Comparison of ENCODE assay signal across 11 cellular contexts in the genomic region with DNA sequence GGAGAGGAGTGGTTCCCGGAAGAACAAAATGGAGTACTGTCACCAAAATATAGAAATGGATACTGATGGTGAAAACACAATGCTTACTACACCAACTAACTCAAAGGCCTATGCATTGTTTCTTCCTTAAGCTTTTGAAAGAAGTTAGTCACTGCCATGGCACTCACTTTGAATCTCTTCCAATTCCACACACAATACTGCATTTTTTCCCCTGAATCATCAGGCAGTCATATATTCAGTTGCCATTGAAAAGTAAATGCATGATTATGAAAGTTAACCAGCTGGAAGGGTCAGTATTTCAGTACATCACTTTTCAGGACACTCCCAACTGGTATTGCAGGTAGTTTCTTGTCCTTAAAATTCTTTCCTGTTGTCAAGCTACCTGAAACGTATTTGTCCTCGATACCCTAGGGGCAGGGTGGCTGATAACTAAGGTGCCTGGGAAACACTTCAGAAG. TPM values are rescaled to one million over a fixed set of nuclear protein-coding genes. Genes with fewer than 3 reads are reported as not detected.
DNase-seq lines count a peak whose midpoint lies in the region; ATAC-seq and TF ChIP-seq lines count a peak whose summit lies in the region.
"Had no signal": no experiment of that assay in that cellular context is flagged by ENCODE, and none has a peak within 500 bp of the region (broad histone marks: within the 10 kb centered on the region; RNA-seq: fewer than 3 reads in every experiment).

No MANE protein-coding gene starts in this region.

- H3K27me3 Mint-ChIP-seq in H9 (ENCODE audit: low read depth) = no peaks in the 10 kb centered on the region

- H3K14ac ChIP-seq in H9 (ENCODE audit: insufficient read depth, low read length) = no peak overlapping the region

- no peaks in the 10 kb centered on the region for H3K79me2 ChIP-seq in H9 (ENCODE audit: insufficient read depth, low read length)

- no peak overlapping the region for H2AK5ac ChIP-seq in H9 (ENCODE audit: insufficient read length, low read length)

- H2AFZ ChIP-seq in H9 (ENCODE audit: low read length) = no peak overlapping the region

- H3K4ac ChIP-seq in H9 (ENCODE audit: low read depth, low read length) = no peak overlapping the region

- no peaks in the 10 kb centered on the region for H3K23me2 ChIP-seq in H9 (ENCODE audit: insufficient read length, low read depth, low read length, poor library complexity, severe bottlenecking)

- no peak overlapping the region for H3K56ac ChIP-seq in H9 (ENCODE audit: insufficient read length, low read depth, low read length)

- no peak overlapping the region for H2BK12ac ChIP-seq in H9 (ENCODE audit: insufficient read length, low read depth, low read length)

- H4K8ac ChIP-seq in H9 (replicated peaks; ENCODE audit: insufficient read length, low read depth, low read length) = no peak overlapping the region

- no peaks in the 10 kb centered on the region for H3K27me3 ChIP-seq in breast epithelium
- no peaks in the 10 kb centered on the region for H3K27me3 ChIP-seq in layer of hippocampus (ENCODE audit: control insufficient read depth, insufficient read depth, low read length)
- no peaks in the 10 kb centered on the region for H3K27me3 ChIP-seq in thyroid gland
- H3K27me3 ChIP-seq in H9 (ENCODE audit: insufficient read depth, low read length) = no peaks in the 10 kb centered on the region

- H3K18ac ChIP-seq in H9 (ENCODE audit: insufficient read length, low read depth, low read length) = no peak overlapping the region

- no peak overlapping the region for H3K4me3 ChIP-seq in breast epithelium
- H3K4me3 ChIP-seq in thyroid gland (replicated peaks in 1 of 3) = no peak overlapping the region
- H3K4me3 ChIP-seq: SK-N-MC had no signal

- intact Hi-C loops in breast epithelium (cut with DNase I; ENCODE audit: low total_unique reads) (no loop called here), thyroid gland (cut with DNase I) (no loop called here)

- H3K36me3 ChIP-seq in breast epithelium (no peaks in the 10 kb centered on the region), thyroid gland (no peaks in the 10 kb centered on the region)

- peak; percentile 90 for DNase-seq in HS-27A (ENCODE audit: low read depth)
- DNase-seq in breast epithelium (ENCODE audit: low spot score in 2 of 2) = peak in 1 of 2 donors; percentile 29
- DNase-seq in thyroid gland = no peak
- no peak for DNase-seq in GM20000 (ENCODE audit: low spot score)
- no peak for DNase-seq in H9
- no peak for DNase-seq in NCI-H446 (lab: John Stamatoyannopoulos, UW)
- DNase-seq: H7, MM.1S had no signal

- no peak for ATAC-seq in HG02852 (IDR thresholded peaks at IDR 0.05; ENCODE audit: unreplicated experiment)

- H3T11ph ChIP-seq in H9 (ENCODE audit: low read length) = no peak overlapping the region

- H3K36me3 Mint-ChIP-seq in H9 (ENCODE audit: insufficient read depth in 1 of 3, low read depth in 3 of 3) = no peaks in the 10 kb centered on the region

- WGBS in thyroid gland, 2 donors = 69 to 80% methylated on average over 3 of the region's 3 CpGs
- no CpG with 5 or more reads among the region's 3 CpGs for WGBS in H9 (ENCODE audit: extremely low coverage, insufficient read length, low lambda C conversion rate)

- TF ChIP-seq CTCF in breast epithelium (IDR thresholded peaks at IDR 0.05) (no peak), thyroid gland (IDR thresholded peaks at IDR 0.05) (no peak), GM20000 (IDR thresholded peaks at IDR 0.05; ENCODE audit: extremely low read depth, missing control alignments) (no peak), H9 (conservative IDR thresholded peaks at IDR 0.05) (no peak)

- H4K91ac ChIP-seq in H9 (ENCODE audit: insufficient read length, low read depth, low read length) = no peak overlapping the region

- H2BK15ac ChIP-seq in H9 (ENCODE audit: low read depth, low read length) = no peak overlapping the region

- H3K4me1 Mint-ChIP-seq in H9 = no peaks in the 10 kb centered on the region; a peak in 1 of 4 replicates

- no peak overlapping the region for H3K9ac ChIP-seq in H9 (ENCODE audit: extremely low read depth, insufficient read length, low read length)

- H3K9me3 ChIP-seq in breast epithelium = no peaks in the 10 kb centered on the region
- no peaks in the 10 kb centered on the region for H3K9me3 ChIP-seq in thyroid gland
- no peaks in the 10 kb centered on the region for H3K9me3 ChIP-seq in H9 (ENCODE audit: control insufficient read depth, low read depth, low read length)

- no peaks in the 10 kb centered on the region for H3K79me1 ChIP-seq in H9 (ENCODE audit: insufficient read depth, low read depth, low read length, poor library complexity, severe bottlenecking)

- H4K5ac ChIP-seq in H9 (ENCODE audit: insufficient read length, low read depth, low read length) = no peak overlapping the region

- H3K27ac ChIP-seq in breast epithelium = peak overlapping the region; percentile 49 to 80
- H3K27ac ChIP-seq in layer of hippocampus (ENCODE audit: low read depth, low read length) = peak overlapping the region; percentile 78
- H3K27ac ChIP-seq in thyroid gland = peak overlapping the region; percentile 38 to 75 (median 71)
- H3K27ac ChIP-seq in H9 (ENCODE audit: insufficient read length, low read depth, low read length) = no peak overlapping the region
- H3K27ac ChIP-seq: SK-N-MC had no signal

- no peak overlapping the region for H2BK120ac ChIP-seq in H9 (ENCODE audit: low read depth, low read length, poor library complexity, severe bottlenecking)

- H2BK5ac ChIP-seq in H9 (ENCODE audit: insufficient read length, low read length) = no peak overlapping the region

- no peaks in the 10 kb centered on the region for H4K20me1 ChIP-seq in H9 (ENCODE audit: control insufficient read depth, insufficient read depth, insufficient read length)

- no peak overlapping the region for H3K23ac ChIP-seq in H9 (ENCODE audit: insufficient read length, low read depth, low read length)

- H3K27ac Mint-ChIP-seq in H9 = no peak overlapping the region

- TF ChIP-seq POLR2A in breast epithelium (IDR thresholded peaks at IDR 0.05) (no peak), thyroid gland (IDR thresholded peaks at IDR 0.05) (no peak)

- no peak overlapping the region for H3K4me3 Mint-ChIP-seq in H9

- H2BK20ac ChIP-seq in H9 (ENCODE audit: low read depth, low read length, poor library complexity, severe bottlenecking) = no peak overlapping the region

- H3K4me1 ChIP-seq in breast epithelium = no peaks in the 10 kb centered on the region
- H3K4me1 ChIP-seq in thyroid gland = peaks cover 30 to 32% of the 10 kb centered on the region in 2 donors
- H3K4me1 ChIP-seq in H9 (ENCODE audit: insufficient read depth, low read length) = no peaks in the 10 kb centered on the region

- no peaks in the 10 kb centered on the region for H3K9me3 Mint-ChIP-seq in H9

- no peak overlapping the region for H3K4me2 ChIP-seq in H9 (ENCODE audit: insufficient read depth, insufficient read length, low read length)

RNA-seq across cellular contexts. Expression of a gene that starts 9.0 kb away (rescaled TPM):
- total RNA-seq in breast epithelium (10 to 100 TPM; 50.2 to 65.9 (median 65.9) TPM), thyroid gland (100 to 1,000 TPM in 1 of 4 donors, 10 to 100 TPM in 3; 86.4 to 147 (median 93.8) TPM), H9 (2021) (29.5 and 30.7 TPM in 2 replicates)

RNA-seq across cellular contexts. Expression of a gene that starts 59.7 kb away (rescaled TPM):
- total RNA-seq in breast epithelium (100 to 1,000 TPM; 102 to 120 (median 119) TPM), thyroid gland (100 to 1,000 TPM; 131 to 203 (median 150) TPM), H9 (2021) (48.2 and 49.0 TPM in 2 replicates)
